ENCODE assay signal across 1 cellular context in genomic region chr12:57111046-57111698, GRCh38.
TF ChIP-seq lines count a peak whose summit lies in the region.

STAT6 (minus strand) TSS chr12:57111362; CDS start chr12:57108278, 3,084 bp downstream.

TF ChIP-seq in K562, 482 proteins besides CTCF, POLR2A, EP300 and RAD21 (continued from another document and continues in another):
- TF ChIP-seq ZBTB40 (IDR thresholded peaks at IDR 0.05) (no peak; the same call in none of the 2 replicates), ZBTB40 (CRISPR knock-in tag; IDR thresholded peaks at IDR 0.05) (no peak), ZNF445 (CRISPR knock-in tag; IDR thresholded peaks at IDR 0.05; ENCODE audit: low read depth) (no peak), NFXL1 (CRISPR knock-in tag; IDR thresholded peaks at IDR 0.05) (no peak), PHF21A (IDR thresholded peaks at IDR 0.05; ENCODE audit: borderline replicate concordance, low read depth) (peak; percentile 49; the same call in 1 of the 2 replicates), ATF1 (CRISPR knock-in tag; IDR thresholded peaks at IDR 0.05) (no peak), ATF1 (tag; IDR thresholded peaks at IDR 0.05) (no peak), THAP7 (CRISPR knock-in tag; IDR thresholded peaks at IDR 0.05) (no peak), ZNF224 (CRISPR knock-in tag; IDR thresholded peaks at IDR 0.05) (0 out of 2 replicates have a peak, but pooled peaks have one; percentile 47), ZC3H11A (IDR thresholded peaks at IDR 0.05; ENCODE audit: low read depth, low read length) (no peak), MLLT1 (IDR thresholded peaks at IDR 0.05) (peak; percentile 76 to 85), ZHX1 (conservative IDR thresholded peaks at IDR 0.05; ENCODE audit: low read length) (no peak), KLF1 (tag; IDR thresholded peaks at IDR 0.05) (no peak), DIDO1 (tag; IDR thresholded peaks at IDR 0.05; ENCODE audit: low read depth) (no peak), GABPB2 (CRISPR knock-in tag; conservative IDR thresholded peaks at IDR 0.05) (no peak), KLF6 (CRISPR knock-in tag; IDR thresholded peaks at IDR 0.05; ENCODE audit: borderline replicate concordance) (no peak), CHD7 (IDR thresholded peaks at IDR 0.05; ENCODE audit: low read depth, low read length) (no peak), STAG1 (CRISPR knock-in tag; IDR thresholded peaks at IDR 0.05; ENCODE audit: borderline replicate concordance) (no peak), NR2C2 (CRISPR knock-in tag; IDR thresholded peaks at IDR 0.05) (no peak), NR2C2 (tag; IDR thresholded peaks at IDR 0.05) (no peak), EZH2 (IDR thresholded peaks at IDR 0.05; ENCODE audit: borderline replicate concordance, low read depth, low read length) (no peak), ZBTB2 (IDR thresholded peaks at IDR 0.05) (no peak), ZNF277 (CRISPR knock-in tag; IDR thresholded peaks at IDR 0.05; ENCODE audit: borderline replicate concordance) (no peak), ZNF778 (CRISPR knock-in tag; IDR thresholded peaks at IDR 0.05) (no peak)
